ENCODE assay signal across 18 cellular contexts in genomic region chr12:27186240-27186839, GRCh38. TPM values are rescaled to one million over a fixed set of nuclear protein-coding genes. Genes with fewer than 3 reads are reported as not detected.
DNase-seq lines count a peak whose midpoint lies in the region; ATAC-seq and TF ChIP-seq lines count a peak whose summit lies in the region.
"Had no signal": no experiment of that assay in that cellular context is flagged by ENCODE, and none has a peak within 500 bp of the region (broad histone marks: within the 10 kb centered on the region; RNA-seq: fewer than 3 reads in every experiment).

No MANE protein-coding gene starts in this region.

- no peaks in the 10 kb centered on the region for H3K36me3 Mint-ChIP-seq in activated T-helper 17 cell treated with anti-CD3 and anti-CD28 coated beads, Interleukin-2, amount 50 U/mL, for 72 hours (ENCODE audit: low read depth)
- H3K36me3 Mint-ChIP-seq in stimulated activated effector memory CD8-positive, alpha-beta T cell treated with anti-CD3 and anti-CD28 coated beads, Interleukin-12 subunit alpha, Interleukin-12 subunit beta, amount 100 ng/mL, for 72 hours: no peaks in the 10 kb centered on the region

- peak overlapping the region; percentile 45 to 83 (median 66) for H3K27ac ChIP-seq in gastroesophageal sphincter
- no peak overlapping the region for H3K27ac ChIP-seq in psoas muscle
- H3K27ac ChIP-seq: adrenal gland, epithelial cell of prostate had no signal

- H3K4me1 Mint-ChIP-seq in activated T-helper 17 cell treated with anti-CD3 and anti-CD28 coated beads, Interleukin-2, amount 50 U/mL, for 72 hours: peaks cover 12% of the 10 kb centered on the region
- peaks cover 11% of the 10 kb centered on the region for H3K4me1 Mint-ChIP-seq in stimulated activated effector memory CD8-positive, alpha-beta T cell treated with anti-CD3 and anti-CD28 coated beads, Interleukin-12 subunit alpha, Interleukin-12 subunit beta, amount 100 ng/mL, for 72 hours
- H3K4me1 Mint-ChIP-seq: neural crest cell had no signal

- DNase-seq in HCEC 1CT (peak; percentile 42), HuH-7 (ENCODE audit: low spot score) (no peak), psoas muscle (no peak), NCI-H774 (lab: John Stamatoyannopoulos, UW) (no peak)
- no peak for DNase-seq in stimulated activated effector memory CD8-positive, alpha-beta T cell treated with anti-CD3 and anti-CD28 coated beads, Interleukin-12 subunit alpha, Interleukin-12 subunit beta, amount 100 ng/mL, for 72 hours (ENCODE audit: low spot score in 2 of 2)
- DNase-seq: adrenal gland, DMS 273 treated with DMSO at 0.1 percent for 48 hours, NCI-H1436 treated with DMSO at 0.1 percent for 48 hours, NCI-H2227 treated with DMSO at 0.1 percent for 48 hours, SHP77, T-helper 9 cell had no signal

- H3K4me3 ChIP-seq in gastroesophageal sphincter: no peak overlapping the region
- H3K4me3 ChIP-seq in psoas muscle: no peak overlapping the region
- H3K4me3 ChIP-seq: adrenal gland, tibial nerve had no signal

- H3K36me3 ChIP-seq in gastroesophageal sphincter (no peaks in the 10 kb centered on the region), psoas muscle (ENCODE audit: insufficient read depth in 1 of 2, low read depth in 1 of 2) (no peaks in the 10 kb centered on the region)
- H3K36me3 ChIP-seq: adrenal gland, tibial nerve had no signal

- H3K27me3 ChIP-seq in gastroesophageal sphincter (no peaks in the 10 kb centered on the region), psoas muscle (ENCODE audit: insufficient read depth in 3 of 3, low read length in 2 of 3) (no peaks in the 10 kb centered on the region)
- H3K27me3 ChIP-seq: adrenal gland, tibial nerve had no signal

- peak; percentile 50 for ATAC-seq in activated T-helper 17 cell treated with anti-CD3 and anti-CD28 coated beads, Interleukin-2, amount 50 U/mL, for 72 hours (replicated peaks)
- no peak for ATAC-seq in gastroesophageal sphincter
- ATAC-seq in stimulated activated effector memory CD8-positive, alpha-beta T cell treated with anti-CD3 and anti-CD28 coated beads, Interleukin-12 subunit alpha, Interleukin-12 subunit beta, amount 100 ng/mL, for 72 hours: peak; percentile 57
- ATAC-seq in HG03039 (IDR thresholded peaks at IDR 0.05; ENCODE audit: unreplicated experiment): no peak
- ATAC-seq in psoas muscle: no peak

- TF ChIP-seq CTCF in gastroesophageal sphincter (IDR thresholded peaks at IDR 0.05): no peak
- TF ChIP-seq CTCF in psoas muscle (IDR thresholded peaks at IDR 0.05): no peak

- TF ChIP-seq POLR2A in gastroesophageal sphincter (IDR thresholded peaks at IDR 0.05): no peak

- peak overlapping the region; percentile 48 for H3K27ac Mint-ChIP-seq in activated T-helper 17 cell treated with anti-CD3 and anti-CD28 coated beads, Interleukin-2, amount 50 U/mL, for 72 hours
- no peak overlapping the region for H3K27ac Mint-ChIP-seq in stimulated activated effector memory CD8-positive, alpha-beta T cell treated with anti-CD3 and anti-CD28 coated beads, Interleukin-12 subunit alpha, Interleukin-12 subunit beta, amount 100 ng/mL, for 72 hours

- WGBS in gastroesophageal sphincter (ENCODE audit: low coverage in 1 of 2), 2 donors: 58 to 100% methylated on average over 1 to 4 of the region's 4 CpGs
- 93 to 95% (median 93%) methylated on average over 4 of the region's 4 CpGs for WGBS in psoas muscle, 3 donors

- intact Hi-C loops in psoas muscle (cut with DNase I): no loop called here

- peaks cover 3 to 51% (median 8%) of the 10 kb centered on the region in 3 donors for H3K4me1 ChIP-seq in gastroesophageal sphincter
- no peaks in the 10 kb centered on the region for H3K4me1 ChIP-seq in psoas muscle

- TF ChIP-seq EP300 in gastroesophageal sphincter (IDR thresholded peaks at IDR 0.05): no peak

- H3K9me3 ChIP-seq in gastroesophageal sphincter (no peaks in the 10 kb centered on the region), psoas muscle (no peaks in the 10 kb centered on the region)
- H3K9me3 ChIP-seq: adrenal gland, tibial nerve had no signal

- no peaks in the 10 kb centered on the region for H3K27me3 Mint-ChIP-seq in activated T-helper 17 cell treated with anti-CD3 and anti-CD28 coated beads, Interleukin-2, amount 50 U/mL, for 72 hours
- H3K27me3 Mint-ChIP-seq: activated T-cell treated with anti-CD3 and anti-CD28 coated beads, Interleukin-2, amount 50 U/mL, for 24 hours had no signal

- H3K4me3 Mint-ChIP-seq in activated T-helper 17 cell treated with anti-CD3 and anti-CD28 coated beads, Interleukin-2, amount 50 U/mL, for 72 hours: no peak overlapping the region
- no peak overlapping the region for H3K4me3 Mint-ChIP-seq in stimulated activated effector memory CD8-positive, alpha-beta T cell treated with anti-CD3 and anti-CD28 coated beads, Interleukin-12 subunit alpha, Interleukin-12 subunit beta, amount 100 ng/mL, for 72 hours
- H3K4me3 Mint-ChIP-seq: activated T-cell treated with anti-CD3 and anti-CD28 coated beads, Interleukin-2, amount 50 U/mL, for 24 hours; neural crest cell had no signal

- H3K9me3 Mint-ChIP-seq in activated T-helper 17 cell treated with anti-CD3 and anti-CD28 coated beads, Interleukin-2, amount 50 U/mL, for 72 hours: no peaks in the 10 kb centered on the region
- H3K9me3 Mint-ChIP-seq in stimulated activated effector memory CD8-positive, alpha-beta T cell treated with anti-CD3 and anti-CD28 coated beads, Interleukin-12 subunit alpha, Interleukin-12 subunit beta, amount 100 ng/mL, for 72 hours: no peaks in the 10 kb centered on the region
- H3K9me3 Mint-ChIP-seq: activated T-cell treated with anti-CD3 and anti-CD28 coated beads, Interleukin-2, amount 50 U/mL, for 24 hours had no signal

RNA-seq across cellular contexts. Expression of gene STK38L, which starts 57.7 kb away (rescaled TPM):
- total RNA-seq in activated T-helper 17 cell treated with anti-CD3 and anti-CD28 coated beads, Interleukin-2, amount 50 U/mL, for 72 hours: 10 to 100 TPM; 14.5 to 21.0 TPM
- total RNA-seq in gastroesophageal sphincter: 100 to 1,000 TPM in 1 of 4 donors, 10 to 100 TPM in 3; 70.0 to 111 (median 79.2) TPM
- 10 to 100 TPM; 16.3 to 21.2 (median 18.6) TPM for total RNA-seq in psoas muscle
- polyA plus RNA-seq in psoas muscle: 10 to 100 TPM in 1 of 3 donors, 1 to 10 TPM in 2; 3.7 to 13.3 (median 4.3) TPM

Comparison
In these comparisons a context has a peak if more than half of its experiments do, and no peak if none do; other contexts are left out.
1. ATAC-seq: peak in activated T-helper 17 cell treated with anti-CD3 and anti-CD28 coated beads, Interleukin-2, amount 50 U/mL, for 72 hours (single experiment) and stimulated activated effector memory CD8-positive, alpha-beta T cell treated with anti-CD3 and anti-CD28 coated beads, Interleukin-12 subunit alpha, Interleukin-12 subunit beta, amount 100 ng/mL, for 72 hours (single experiment); none in gastroesophageal sphincter (single experiment), HG03039 (single experiment) and psoas muscle (0 of 4).